In the genomic region with DNA sequence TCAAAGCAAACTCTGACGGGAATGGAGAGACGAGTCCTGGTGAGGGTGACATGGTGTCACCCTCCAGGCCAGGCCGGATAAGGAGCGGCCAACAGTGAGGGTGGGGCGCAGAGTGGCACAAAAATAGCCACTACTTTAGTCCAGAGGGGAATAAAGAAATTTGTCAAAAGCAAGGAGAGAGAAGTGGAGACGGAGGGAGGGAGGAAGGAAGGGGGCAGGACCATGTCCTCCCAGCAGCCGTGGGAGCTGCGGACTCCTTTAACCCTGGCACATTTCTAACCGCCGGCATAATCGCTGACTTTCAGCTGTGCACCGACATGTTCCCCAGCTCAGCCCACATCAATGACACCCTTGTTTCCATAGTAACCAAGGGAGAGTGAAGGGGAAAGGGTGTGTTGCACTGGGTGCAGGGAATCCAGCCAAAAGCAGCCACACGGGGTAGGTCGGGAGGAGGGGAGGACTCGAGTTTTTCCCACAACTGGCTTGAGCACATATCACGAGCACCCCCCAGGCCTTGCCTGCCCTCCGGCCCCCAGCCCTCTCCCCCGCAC, we compare ENCODE assay signal across 8 cellular contexts.
DNase-seq lines count a peak whose midpoint lies in the region; ATAC-seq lines count a peak whose summit lies in the region.

No MANE protein-coding gene starts in this region.

- peak; percentile 77 for DNase-seq in NCI-H1105 treated with DMSO at 0.1 percent for 48 hours (lab: John Stamatoyannopoulos, UW)
- DNase-seq in activated T-cell treated with anti-CD3 and anti-CD28 coated beads for 1 hour (ENCODE audit: low read depth), result peak; percentile 44
- peak; percentile 27 for DNase-seq in epithelial cell of prostate (ENCODE audit: low read depth, low spot score)
- peak; percentile 38 to 42 for DNase-seq in stimulated activated CD8-positive, alpha-beta memory T cell treated with anti-CD3 and anti-CD28 coated beads, Interleukin-2, amount 100 ng/mL, for 48 hours (ENCODE audit: low read depth in 2 of 2)

- no peaks in the 10 kb centered on the region for H3K36me3 ChIP-seq in ES-I3 (ENCODE audit: insufficient read depth, low read length)
- no peaks in the 10 kb centered on the region for H3K36me3 ChIP-seq in mucosa of rectum (ENCODE audit: control insufficient read depth in 2 of 2, insufficient read depth in 2 of 2, low read length in 2 of 2)

- H3K27ac ChIP-seq in epithelial cell of prostate (peak overlapping the region; percentile 43), mucosa of rectum (ENCODE audit: low read depth in 2 of 2, low read length in 2 of 2) (peak overlapping the region; percentile 43 to 68)

- no peaks in the 10 kb centered on the region for H3K27me3 ChIP-seq in mucosa of rectum (ENCODE audit: control insufficient read depth in 2 of 2, insufficient read depth in 2 of 2, low read length in 2 of 2)

- peak overlapping the region; percentile 25; the same call in 1 of the 2 replicates for H3K9ac ChIP-seq in ES-I3 (ENCODE audit: low read depth, low read length)
- H3K9ac ChIP-seq in mucosa of rectum (ENCODE audit: low read depth in 1 of 2, low read length in 2 of 2), result peak overlapping the region; percentile 52 to 54

- H3K4me3 ChIP-seq in mucosa of rectum (ENCODE audit: low read length in 2 of 2), result peak overlapping the region; percentile 50 to 61

- peaks cover 67% of the 10 kb centered on the region for H3K4me1 ChIP-seq in ES-I3 (ENCODE audit: insufficient read depth, low read length)
- peaks cover 30 to 38% of the 10 kb centered on the region in 2 donors for H3K4me1 ChIP-seq in mucosa of rectum (ENCODE audit: control insufficient read depth in 2 of 2, insufficient read depth in 2 of 2, low read length in 2 of 2)

- H3K9me3 ChIP-seq in ES-I3 (ENCODE audit: control insufficient read depth, insufficient read depth, low read length) (no peaks in the 10 kb centered on the region), mucosa of rectum (ENCODE audit: control insufficient read depth in 2 of 2, low read length in 2 of 2) (no peaks in the 10 kb centered on the region)

- ATAC-seq in HG03039 (IDR thresholded peaks at IDR 0.05; ENCODE audit: unreplicated experiment) (no peak), GM18858 (IDR thresholded peaks at IDR 0.05; ENCODE audit: unreplicated experiment) (no peak)

Comparison
In these comparisons a context has a peak if more than half of its experiments do, and no peak if none do; other contexts are left out.
1. DNase-seq: peak in every context shown above with its lines; median percentile 77 in NCI-H1105 treated with DMSO at 0.1 percent for 48 hours; 44 in activated T-cell treated with anti-CD3 and anti-CD28 coated beads for 1 hour; 40 in stimulated activated CD8-positive, alpha-beta memory T cell treated with anti-CD3 and anti-CD28 coated beads, Interleukin-2, amount 100 ng/mL, for 48 hours; 27 in epithelial cell of prostate.